In genomic region chr15:82195818-82196217, GRCh38 we compare ENCODE assay signal across 6 cellular contexts.
DNase-seq lines count a peak whose midpoint lies in the region; ATAC-seq and TF ChIP-seq lines count a peak whose summit lies in the region.
"Not testable (repeated sequence)": the region's sequence is repeated elsewhere in the genome, so short reads cannot be mapped to it uniquely, and the experiment has no call there.

No MANE protein-coding gene starts in this region.

- not testable (repeated sequence) for H3K27me3 ChIP-seq in CD4-positive, CD25-positive, alpha-beta regulatory T cell (ENCODE audit: control insufficient read depth, insufficient read depth, low read length); right atrium auricular region; gastrocnemius medialis

- in situ Hi-C loops in gastrocnemius medialis (cut with MboI; ENCODE audit: low sequenced_read_pairs in 4 of 4), result loop anchor here in 1 of 4 donors (10.0 kb wide), 1 partner anchor 81 kb away; no protein-coding TSS in a partner anchor

- not testable (repeated sequence) for TF ChIP-seq POLR2A in gastrocnemius medialis (IDR thresholded peaks at IDR 0.05)

- H3K36me3 Mint-ChIP-seq in CD4-positive, CD25-positive, alpha-beta regulatory T cell, result peaks cover 11% of the 10 kb centered on the region
- not testable (repeated sequence) for H3K36me3 Mint-ChIP-seq in MCF 10A (ENCODE audit: insufficient read depth, unreplicated experiment)

- not testable (repeated sequence) for H3K4me1 Mint-ChIP-seq in CD4-positive, CD25-positive, alpha-beta regulatory T cell
- H3K4me1 Mint-ChIP-seq in MCF 10A (ENCODE audit: insufficient read depth, unreplicated experiment), result peaks cover 13% of the 10 kb centered on the region

- not testable (repeated sequence) for H3K27ac ChIP-seq in CD4-positive, CD25-positive, alpha-beta regulatory T cell (ENCODE audit: insufficient read depth, low read length, poor library complexity, severe bottlenecking)
- peak overlapping the region; percentile 64 to 87 for H3K27ac ChIP-seq in right atrium auricular region
- peak overlapping the region; percentile 79 to 90 (median 83) for H3K27ac ChIP-seq in gastrocnemius medialis

- BruUV-seq in MCF 10A (replicated peaks; lab: Mats Ljungman, UMichigan), result not testable (repeated sequence)

- POLR2A ChIA-PET in MCF 10A (lab: Yijun Ruan, JAX), result interaction anchor here (0.8 to 1.8 kb wide), 2 partner anchors 76 to 87 kb away, joined by 3 to 5 read pairs; no protein-coding TSS in a partner anchor

- not testable (repeated sequence) for H3K4me3 Mint-ChIP-seq in CD4-positive, CD25-positive, alpha-beta regulatory T cell; MCF 10A (ENCODE audit: unreplicated experiment)

- CTCF ChIA-PET in MCF 10A (lab: Yijun Ruan, JAX), result interaction anchor here (0.8 to 3.8 kb wide), 5 partner anchors 20 to 786 kb away, joined by 3 to 20 read pairs (median 5); no protein-coding TSS in a partner anchor

- H3K9me3 Mint-ChIP-seq in CD4-positive, CD25-positive, alpha-beta regulatory T cell; MCF 10A (ENCODE audit: unreplicated experiment): not testable (repeated sequence)

- not testable (repeated sequence) for H3K36me3 ChIP-seq in CD4-positive, CD25-positive, alpha-beta regulatory T cell (ENCODE audit: control insufficient read depth, insufficient read depth, low read length); right atrium auricular region; gastrocnemius medialis

- TF ChIP-seq CTCF in MCF 10A (IDR thresholded peaks at IDR 0.05; ENCODE audit: unreplicated experiment); right atrium auricular region (IDR thresholded peaks at IDR 0.05); gastrocnemius medialis (IDR thresholded peaks at IDR 0.05 in 4 of 5, conservative IDR thresholded peaks at IDR 0.05 in 1 of 5): not testable (repeated sequence)

- H3K27me3 Mint-ChIP-seq in CD4-positive, CD25-positive, alpha-beta regulatory T cell; MCF 10A (ENCODE audit: insufficient read depth, unreplicated experiment): not testable (repeated sequence)

- ATAC-seq in CD4-positive, CD25-positive, alpha-beta regulatory T cell (ENCODE audit: low read depth in 2 of 2), result not testable (repeated sequence)
- ATAC-seq in Right ventricle myocardium superior (ENCODE audit: poor library complexity), result peak; percentile 89
- ATAC-seq in left cardiac atrium, result peak; percentile 35 to 77
- ATAC-seq in gastrocnemius medialis, result peak; percentile 79 to 87

- not testable (repeated sequence) for H3K9me3 ChIP-seq in CD4-positive, CD25-positive, alpha-beta regulatory T cell (ENCODE audit: control insufficient read depth in 2 of 2, low read length in 2 of 2); right atrium auricular region; gastrocnemius medialis

- not testable (repeated sequence) for H3K4me3 ChIP-seq in CD4-positive, CD25-positive, alpha-beta regulatory T cell (ENCODE audit: low read depth, low read length); right atrium auricular region
- peak overlapping the region; percentile 14 to 21 (median 17) for H3K4me3 ChIP-seq in gastrocnemius medialis

- DNase-seq in CD4-positive, CD25-positive, alpha-beta regulatory T cell; MCF 10A (ENCODE audit: unreplicated experiment): not testable (repeated sequence)
- DNase-seq in Right ventricle myocardium superior, result peak; percentile 71
- DNase-seq in left cardiac atrium, result peak; percentile 57
- DNase-seq in right atrium auricular region (ENCODE audit: low spot score), result peak; percentile 64
- DNase-seq in gastrocnemius medialis, result peak; percentile 63 to 77

- peak overlapping the region in 2 of 3 donors; percentile 2 to 27 for H3K27ac Mint-ChIP-seq in CD4-positive, CD25-positive, alpha-beta regulatory T cell
- H3K27ac Mint-ChIP-seq in MCF 10A (ENCODE audit: low read depth, unreplicated experiment), result peak overlapping the region; percentile 7

- intact Hi-C loops in MCF 10A (cut with micrococcal nuclease); Right ventricle myocardium superior (cut with DNase I): not testable (repeated sequence)
- intact Hi-C loops in left cardiac atrium (cut with DNase I), result loop anchor here in 1 of 2 donors (5.0 kb wide), 2 partner anchors 714 to 784 kb away; no protein-coding TSS in a partner anchor
- intact Hi-C loops in gastrocnemius medialis (cut with DNase I; ENCODE audit: low total_unique reads), result loop anchor here (2.0 to 5.0 kb wide), 2 partner anchors 54 to 149 kb away; partner anchors contain the start of gene MEX3B

- not testable (repeated sequence) for H3K4me1 ChIP-seq in CD4-positive, CD25-positive, alpha-beta regulatory T cell (ENCODE audit: control insufficient read depth, insufficient read depth, low read length, poor library complexity, severe bottlenecking)
- H3K4me1 ChIP-seq in right atrium auricular region (peaks cover 0 to 21% of the 10 kb centered on the region in 2 donors), gastrocnemius medialis (peaks cover 27 to 35% of the 10 kb centered on the region in 2 donors)
